In the genomic region with DNA sequence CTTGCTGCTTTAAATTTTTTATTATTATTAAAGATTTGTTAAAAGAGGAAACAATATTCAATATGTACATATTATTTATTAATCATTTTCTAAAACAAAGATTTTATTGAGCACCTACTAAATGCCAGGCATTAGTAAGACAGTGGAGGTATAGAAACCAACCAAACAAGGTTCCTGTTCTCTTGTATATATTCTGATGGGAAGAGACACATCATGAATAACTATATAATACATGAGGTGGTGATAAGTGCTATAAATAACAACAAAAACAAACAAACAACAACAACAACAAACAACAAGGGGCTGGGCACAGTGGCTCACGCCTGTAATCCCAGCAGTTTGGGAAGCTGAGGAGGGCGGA, we compare ENCODE assay signal across 11 cellular contexts. TPM values are rescaled to one million over a fixed set of nuclear protein-coding genes. Genes with fewer than 3 reads are reported as not detected.
A peak's percentile ranks its signal among the peaks of the same experiment; 100 is the strongest.
DNase-seq lines count a peak whose midpoint lies in the region; ATAC-seq and TF ChIP-seq lines count a peak whose summit lies in the region.
"Had no signal": no experiment of that assay in that cellular context is flagged by ENCODE, and none has a peak within 500 bp of the region (broad histone marks: within the 10 kb centered on the region; RNA-seq: fewer than 3 reads in every experiment).

No MANE protein-coding gene starts in this region.

- in situ Hi-C loops in transverse colon (cut with MboI; ENCODE audit: low pct_ligation_motif_present in 1 of 4, low pct_unique_long_range_greater_than_20kb in 1 of 4, low sequenced_read_pairs in 3 of 4) = loop anchor here in 1 of 4 donors (10.0 kb wide), 1 partner anchor 303 kb away; no protein-coding TSS in a partner anchor

- H3K9me3 ChIP-seq in heart left ventricle (no peaks in the 10 kb centered on the region), breast epithelium (no peaks in the 10 kb centered on the region), muscle layer of duodenum (ENCODE audit: control insufficient read depth in 1 of 2, low read length in 2 of 2) (no peaks in the 10 kb centered on the region), transverse colon (no peaks in the 10 kb centered on the region)
- H3K9me3 ChIP-seq: BE2C had no signal

- WGBS in heart left ventricle, 4 donors = 92 to 100% (median 92%) methylated on average over 2 of the region's 2 CpGs
- WGBS in transverse colon (ENCODE audit: low coverage in 1 of 2), 2 donors = 85% methylated on average over 2 of the region's 2 CpGs; no CpG with 5 or more reads in 1 of the 2 donors

- H3K36me3 ChIP-seq in heart left ventricle (no peaks in the 10 kb centered on the region), breast epithelium (no peaks in the 10 kb centered on the region), muscle layer of duodenum (ENCODE audit: control insufficient read depth in 1 of 2, insufficient read depth in 2 of 2, low read length in 2 of 2) (no peaks in the 10 kb centered on the region), transverse colon (no peaks in the 10 kb centered on the region)
- H3K36me3 ChIP-seq: BE2C, brain microvascular endothelial cell had no signal

- TF ChIP-seq POLR2A in heart left ventricle (IDR thresholded peaks at IDR 0.05) (no peak), breast epithelium (IDR thresholded peaks at IDR 0.05) (no peak), transverse colon (IDR thresholded peaks at IDR 0.05) (no peak)

- H3K27me3 ChIP-seq in heart left ventricle (no peaks in the 10 kb centered on the region), breast epithelium (no peaks in the 10 kb centered on the region), muscle layer of duodenum (ENCODE audit: low read depth, low read length) (no peaks in the 10 kb centered on the region), transverse colon (no peaks in the 10 kb centered on the region)
- H3K27me3 ChIP-seq: BE2C, brain microvascular endothelial cell had no signal

- no peak for DNase-seq in heart left ventricle
- no peak for DNase-seq in left ventricle myocardium superior
- no peak for DNase-seq in breast epithelium (ENCODE audit: low spot score in 2 of 2)
- no peak for DNase-seq in transverse colon
- no peak for DNase-seq in NCI-H1694 treated with DMSO at 0.1 percent for 48 hours (lab: John Stamatoyannopoulos, UW)
- DNase-seq in activated CD8-positive, alpha-beta memory T cell treated with anti-CD3 and anti-CD28 coated beads, Interleukin-2, amount 50 U/mL, for 48 hours = no peak
- DNase-seq in SIG-M5 (lab: John Stamatoyannopoulos, UW) = no peak

- peak overlapping the region in 10 of 12 donors; percentile 70 to 99 (median 92) for H3K4me3 ChIP-seq in heart left ventricle
- H3K4me3 ChIP-seq in breast epithelium = peak overlapping the region; percentile 85 to 91 (median 90)
- peak overlapping the region; percentile 83 to 97 for H3K4me3 ChIP-seq in muscle layer of duodenum (ENCODE audit: low read depth in 1 of 2, low read length in 2 of 2)
- peak overlapping the region in 3 of 4 donors; percentile 52 to 78 (median 77) for H3K4me3 ChIP-seq in transverse colon

- no peak for TF ChIP-seq EP300 in transverse colon (IDR thresholded peaks at IDR 0.05; ENCODE audit: low read depth)

- intact Hi-C loops in heart left ventricle (cut with DNase I) (loop anchor here in 1 of 10 donors (10.0 kb wide), 1 partner anchor 163 kb away; a partner anchor contains a TSS), left ventricle myocardium superior (cut with micrococcal nuclease) (no loop called here), breast epithelium (cut with DNase I; ENCODE audit: low total_unique reads) (no loop called here), transverse colon (cut with DNase I; ENCODE audit: low total_unique reads) (no loop called here)

- H3K27ac ChIP-seq in heart left ventricle = peak overlapping the region in 8 of 12 donors; percentile 70 to 90 (median 82)
- H3K27ac ChIP-seq in breast epithelium = peak overlapping the region in 1 of 2 donors; percentile 77
- no peak overlapping the region for H3K27ac ChIP-seq in muscle layer of duodenum (ENCODE audit: low read length)
- H3K27ac ChIP-seq in transverse colon = peak overlapping the region; percentile 77 to 84 (median 82)
- H3K27ac ChIP-seq: brain microvascular endothelial cell had no signal

- TF ChIP-seq CTCF in heart left ventricle (IDR thresholded peaks at IDR 0.05) (no peak), breast epithelium (IDR thresholded peaks at IDR 0.05) (no peak), transverse colon (IDR thresholded peaks at IDR 0.05) (no peak)

- H3K4me1 ChIP-seq in heart left ventricle = peaks cover 0 to 36% (median 7%) of the 10 kb centered on the region in 12 donors
- H3K4me1 ChIP-seq in breast epithelium = no peaks in the 10 kb centered on the region
- H3K4me1 ChIP-seq in muscle layer of duodenum (ENCODE audit: control insufficient read depth in 1 of 2, insufficient read depth in 2 of 2, low read length in 2 of 2) = peaks cover 4 to 6% of the 10 kb centered on the region in 2 donors
- H3K4me1 ChIP-seq in transverse colon = peaks cover 0 to 13% (median 5%) of the 10 kb centered on the region in 4 donors
- H3K4me1 ChIP-seq: BE2C had no signal

- ATAC-seq in heart left ventricle = no peak
- ATAC-seq in left ventricle myocardium superior = no peak

RNA-seq across cellular contexts. Expression of a gene that starts 0.6 kb away (rescaled TPM):
- 100 to 1,000 TPM in 1 of 9 donors, 10 to 100 TPM in 8; 13.6 to 127 (median 18.8) TPM for total RNA-seq in heart left ventricle
- 10 to 100 TPM in 1 of 2 donors, 1 to 10 TPM in 1; 4.8 to 22.1 TPM for polyA plus RNA-seq in heart left ventricle
- 16.5 TPM for total RNA-seq in left ventricle myocardium superior
- total RNA-seq in breast epithelium = 10 to 100 TPM; 44.9 to 90.7 (median 67.2) TPM
- 10 to 100 TPM in 3 of 4 donors, 1 to 10 TPM in 1; 3.6 to 23.8 (median 12.1) TPM for total RNA-seq in transverse colon

RNA-seq across cellular contexts. Expression of a gene that starts 45.1 kb away (rescaled TPM):
- total RNA-seq in heart left ventricle = 1 to 10 TPM in 3 of 9 donors, under 1 TPM in 6; 0.28 to 3.5 (median 0.42) TPM
- polyA plus RNA-seq in heart left ventricle = under 1 TPM; 0.24 to 0.27 TPM
- total RNA-seq in left ventricle myocardium superior = 0.25 TPM
- 1 to 10 TPM in 2 of 3 donors, under 1 TPM in 1; 0.16 to 6.0 (median 2.0) TPM for total RNA-seq in breast epithelium
- total RNA-seq in transverse colon = 1 to 10 TPM in 2 of 4 donors, not detected in 2; 1.1 to 2.1 TPM
- total RNA-seq: HT1080 had no signal

RNA-seq across cellular contexts. Expression of a gene that starts 49.6 kb away (rescaled TPM):
- total RNA-seq in heart left ventricle = 10 to 100 TPM in 3 of 9 donors, 1 to 10 TPM in 6; 2.3 to 30.2 (median 5.3) TPM
- 1 to 10 TPM; 2.1 to 2.8 TPM for polyA plus RNA-seq in heart left ventricle
- total RNA-seq in left ventricle myocardium superior = 7.0 TPM
- 1 to 10 TPM; 2.6 to 6.6 (median 3.5) TPM for total RNA-seq in breast epithelium
- total RNA-seq in transverse colon = 1 to 10 TPM in 2 of 4 donors, under 1 TPM in 2; 0.20 to 7.0 (median 2.3) TPM
